8 cellular contexts compared by ENCODE assay signal in the genomic region with DNA sequence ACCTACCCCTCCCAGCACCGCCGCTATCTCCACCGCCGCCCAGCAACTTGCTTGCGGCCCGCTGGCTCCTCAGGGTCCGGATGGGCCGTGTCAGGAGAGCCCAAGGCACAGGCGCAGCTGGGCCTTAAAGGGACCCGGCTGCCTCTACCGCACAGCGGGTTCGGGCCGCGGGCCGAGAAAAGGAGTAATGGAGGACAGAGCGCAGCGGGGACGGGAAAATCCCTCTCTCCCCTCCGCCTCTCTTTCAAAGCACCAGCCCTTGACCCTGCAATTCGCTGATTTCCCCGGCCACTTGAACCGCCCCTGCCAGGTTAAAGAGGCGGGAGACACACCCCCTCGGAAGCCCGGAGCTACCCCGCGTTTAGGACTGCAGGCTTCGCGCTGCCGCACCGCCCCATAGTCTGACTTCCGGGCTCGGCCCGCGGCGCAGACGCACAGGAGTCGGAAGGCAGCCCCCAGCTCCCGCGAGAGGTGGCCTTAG. TPM values are rescaled to one million over a fixed set of nuclear protein-coding genes. Genes with fewer than 3 reads are reported as not detected.
DNase-seq lines count a peak whose midpoint lies in the region; ATAC-seq, FAIRE-seq and TF ChIP-seq lines count a peak whose summit lies in the region.
"Not testable (repeated sequence)": the region's sequence is repeated elsewhere in the genome, so short reads cannot be mapped to it uniquely, and the experiment has no call there.

A gene with protein sequence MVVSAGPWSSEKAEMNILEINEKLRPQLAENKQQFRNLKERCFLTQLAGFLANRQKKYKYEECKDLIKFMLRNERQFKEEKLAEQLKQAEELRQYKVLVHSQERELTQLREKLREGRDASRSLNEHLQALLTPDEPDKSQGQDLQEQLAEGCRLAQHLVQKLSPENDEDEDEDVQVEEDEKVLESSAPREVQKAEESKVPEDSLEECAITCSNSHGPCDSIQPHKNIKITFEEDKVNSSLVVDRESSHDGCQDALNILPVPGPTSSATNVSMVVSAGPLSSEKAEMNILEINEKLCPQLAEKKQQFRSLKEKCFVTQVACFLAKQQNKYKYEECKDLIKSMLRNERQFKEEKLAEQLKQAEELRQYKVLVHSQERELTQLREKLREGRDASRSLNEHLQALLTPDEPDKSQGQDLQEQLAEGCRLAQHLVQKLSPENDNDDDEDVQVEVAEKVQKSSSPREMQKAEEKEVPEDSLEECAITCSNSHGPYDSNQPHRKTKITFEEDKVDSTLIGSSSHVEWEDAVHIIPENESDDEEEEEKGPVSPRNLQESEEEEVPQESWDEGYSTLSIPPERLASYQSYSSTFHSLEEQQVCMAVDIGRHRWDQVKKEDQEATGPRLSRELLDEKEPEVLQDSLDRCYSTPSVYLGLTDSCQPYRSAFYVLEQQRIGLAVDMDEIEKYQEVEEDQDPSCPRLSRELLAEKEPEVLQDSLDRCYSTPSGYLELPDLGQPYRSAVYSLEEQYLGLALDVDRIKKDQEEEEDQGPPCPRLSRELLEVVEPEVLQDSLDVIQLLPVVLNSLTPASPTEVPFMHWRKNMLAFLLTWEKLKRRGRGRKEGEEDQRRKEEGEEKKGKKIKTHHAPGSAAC (minus strand): TSS at position 371 of the 481 bp plus-strand sequence. CDS start 25,278 bp downstream, outside the sequence.

- H3K9me3 ChIP-seq in pancreas = not testable (repeated sequence)

- not testable (repeated sequence) for H3K27me3 Mint-ChIP-seq in activated naive CD8-positive, alpha-beta T cell

- not testable (repeated sequence) for H3K4me1 ChIP-seq in pancreas

- 1% methylated on average over 38 to 41 of the region's 41 CpGs for WGBS in pancreas, 2 donors

- not testable (repeated sequence) for TF ChIP-seq CTCF in GM12864 (IDR thresholded peaks at IDR 0.05; ENCODE audit: low read depth, low read length, missing control alignments); pancreas (IDR thresholded peaks at IDR 0.05)

- H3K9me3 Mint-ChIP-seq in activated naive CD8-positive, alpha-beta T cell (ENCODE audit: low read depth) = not testable (repeated sequence)

- peak within 1 kb of the TSS; percentile 59 to 79 (median 72) for H3K27ac ChIP-seq in pancreas

- intact Hi-C loops in Right ventricle myocardium superior (cut with DNase I); pancreas (cut with DNase I): not testable (repeated sequence)

- not testable (repeated sequence) for H3K27me3 ChIP-seq in pancreas

- peak; percentile 49 for DNase-seq in GM12864 (ENCODE audit: low read depth)
- peak; percentile 35 for DNase-seq in NCI-H1694 (lab: John Stamatoyannopoulos, UW)
- DNase-seq in T follicular helper cell (ENCODE audit: low read depth) = peak; percentile 66
- DNase-seq in Right ventricle myocardium superior = peak; percentile 92
- peak; percentile 82 to 94 (median 85) for DNase-seq in pancreas
- DNase-seq in superior temporal gyrus (ENCODE audit: extremely low spot score) = peak; percentile 70

- FAIRE-seq in pancreas (lab: Jason Lieb, UNC) = not testable (repeated sequence)

- H3K27ac Mint-ChIP-seq in activated naive CD8-positive, alpha-beta T cell = peak within 1 kb of the TSS; percentile 85

- H3K36me3 ChIP-seq in pancreas = not testable (repeated sequence)

- H3K4me3 Mint-ChIP-seq in activated naive CD8-positive, alpha-beta T cell = peak within 1 kb of the TSS; percentile 97

- not testable (repeated sequence) for H3K36me3 Mint-ChIP-seq in activated naive CD8-positive, alpha-beta T cell

- ATAC-seq in HG02852 (IDR thresholded peaks at IDR 0.05; ENCODE audit: unreplicated experiment) (peak; percentile 71), Right ventricle myocardium superior (ENCODE audit: poor library complexity) (peak; percentile 100), pancreas (peak; percentile 96 to 99 (median 97))

- H3K4me3 ChIP-seq in GM12864 (ENCODE audit: low read depth, low read length) (peak within 1 kb of the TSS; percentile 65), pancreas (peak within 1 kb of the TSS; percentile 52 to 72 (median 68))

- peaks cover 16% of the 10 kb centered on the region for H3K4me1 Mint-ChIP-seq in activated naive CD8-positive, alpha-beta T cell (ENCODE audit: low read depth)

RNA-seq across cellular contexts. Expression of the gene that starts here (rescaled TPM):
- total RNA-seq in Right ventricle myocardium superior (3.1 TPM), pancreas (1 to 10 TPM; 4.0 to 9.8 (median 5.9) TPM)
- polyA plus RNA-seq in pancreas = 1 to 10 TPM; 7.4 to 9.4 TPM

Comparison
In these comparisons a context has a peak if more than half of its experiments do, and no peak if none do; other contexts are left out.
1. Peak in every context shown above with its lines: DNase-seq, ATAC-seq, H3K4me3 ChIP-seq and H3K27ac ChIP-seq.
2. DNase-seq: peak in every context shown above with its lines; median percentile 92 in Right ventricle myocardium superior; 85 in pancreas; 70 in superior temporal gyrus; 66 in T follicular helper cell; 49 in GM12864; 35 in NCI-H1694.